27 cellular contexts compared by ENCODE assay signal in the genomic region with DNA sequence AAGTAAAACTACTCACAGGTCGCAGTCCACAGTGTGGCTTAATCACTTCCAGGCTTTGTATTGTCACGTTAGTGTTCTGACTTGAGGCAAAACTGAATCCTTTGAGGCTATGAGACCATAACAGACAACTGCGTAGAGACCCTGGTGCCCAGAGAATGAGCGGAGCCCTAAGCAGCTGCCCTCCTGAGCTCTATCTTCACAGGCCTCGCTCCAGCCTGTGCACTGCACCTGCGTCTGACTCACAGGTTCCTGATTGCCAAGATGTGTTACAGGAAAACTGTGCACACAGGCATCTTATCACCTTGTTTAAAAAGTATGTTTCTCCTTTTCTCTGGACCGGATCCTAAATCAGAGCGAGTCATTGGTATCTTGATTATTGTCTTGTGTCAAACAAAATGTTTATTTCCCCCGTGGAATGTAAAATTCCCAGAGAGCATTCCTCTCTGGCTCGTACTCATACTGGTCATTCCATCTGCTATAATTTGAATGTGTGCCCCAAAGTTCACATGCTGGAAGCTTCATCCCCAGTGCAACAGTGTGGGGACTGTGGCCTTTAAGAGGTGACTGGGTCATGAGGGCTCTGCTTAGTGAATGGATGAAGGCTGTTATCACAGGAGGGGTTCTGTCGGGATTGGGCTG. TPM values are rescaled to one million over a fixed set of nuclear protein-coding genes. Genes with fewer than 3 reads are reported as not detected.
DNase-seq lines count a peak whose midpoint lies in the region; ATAC-seq, FAIRE-seq and TF ChIP-seq lines count a peak whose summit lies in the region.
"Had no signal": no experiment of that assay in that cellular context is flagged by ENCODE, and none has a peak within 500 bp of the region (broad histone marks: within the 10 kb centered on the region; RNA-seq: fewer than 3 reads in every experiment).

No MANE protein-coding gene starts in this region.

- CTCF ChIA-PET in activated CD8-positive, alpha-beta memory T cell treated with anti-CD3 and anti-CD28 coated beads, Interleukin-2, amount 10 ng/mL, durations not matched to agents 7 days and 5 days (lab: Charles Lee) = interaction anchor here (0.7 to 0.9 kb wide), 2 partner anchors 31 to 118 kb away, joined by 3 to 4 read pairs; no protein-coding TSS in a partner anchor

- H3K4me3 ChIP-seq in astrocyte of the spinal cord (ENCODE audit: low read depth, low read length) = no peak overlapping the region
- H3K4me3 ChIP-seq: A549 had no signal

- DNase-seq in astrocyte of the spinal cord (ENCODE audit: low read depth, low spot score) (peak; percentile 1), islet precursor cell (peak; percentile 41), hepatic stellate cell (ENCODE audit: low spot score) (no peak)
- DNase-seq in stimulated activated CD8-positive, alpha-beta memory T cell treated with anti-CD3 and anti-CD28 coated beads, Interleukin-4, amount 100 ng/mL, for 48 hours = peak; percentile 7
- no peak for DNase-seq in activated CD8-positive, alpha-beta memory T cell treated with anti-CD3 and anti-CD28 coated beads, Interleukin-2, amount 10 ng/mL, durations not matched to agents 7 days and 5 days
- DNase-seq: Caco-2; CD8-positive, alpha-beta T cell; EL; GF-D8; Kasumi-1; NCI-H1092 treated with DMSO at 0.1 percent for 48 hours; NCI-H2029; NCI-H446; NCI-H524 treated with DMSO at 0.1 percent for 48 hours; NCI-H774; Right ventricle myocardium superior; RPMI8226 had no signal

- TF ChIP-seq CTCF in astrocyte of the spinal cord (IDR thresholded peaks at IDR 0.05; ENCODE audit: low read depth, low read length) = no peak

- FAIRE-seq in G401.6 (lab: Jason Lieb, UNC) = peak; percentile 87
- FAIRE-seq: A549, GM12892 had no signal

- no peaks in the 10 kb centered on the region for H3K36me3 Mint-ChIP-seq in activated CD8-positive, alpha-beta memory T cell treated with anti-CD3 and anti-CD28 coated beads, Interleukin-2, amount 10 ng/mL, durations not matched to agents 7 days and 5 days
- H3K36me3 Mint-ChIP-seq: CD8-positive, alpha-beta T cell had no signal

- in situ Hi-C loops in astrocyte of the spinal cord (cut with HindIII; ENCODE audit: low sequenced_read_pairs) = no loop called here

- H3K4me1 Mint-ChIP-seq in activated CD8-positive, alpha-beta memory T cell treated with anti-CD3 and anti-CD28 coated beads, Interleukin-2, amount 10 ng/mL, durations not matched to agents 7 days and 5 days = no peaks in the 10 kb centered on the region

- peaks cover 29% of the 10 kb centered on the region for H3K27me3 Mint-ChIP-seq in activated CD8-positive, alpha-beta memory T cell treated with anti-CD3 and anti-CD28 coated beads, Interleukin-2, amount 10 ng/mL, durations not matched to agents 7 days and 5 days

- no peak overlapping the region for H3K27ac Mint-ChIP-seq in activated CD8-positive, alpha-beta memory T cell treated with anti-CD3 and anti-CD28 coated beads, Interleukin-2, amount 10 ng/mL, durations not matched to agents 7 days and 5 days
- H3K27ac Mint-ChIP-seq: B cell; CD8-positive, alpha-beta T cell had no signal

- H3K4me3 Mint-ChIP-seq in activated CD8-positive, alpha-beta memory T cell treated with anti-CD3 and anti-CD28 coated beads, Interleukin-2, amount 10 ng/mL, durations not matched to agents 7 days and 5 days = no peak overlapping the region
- H3K4me3 Mint-ChIP-seq: B cell; CD8-positive, alpha-beta T cell had no signal

- no peaks in the 10 kb centered on the region for H3K9me3 Mint-ChIP-seq in activated CD8-positive, alpha-beta memory T cell treated with anti-CD3 and anti-CD28 coated beads, Interleukin-2, amount 10 ng/mL, durations not matched to agents 7 days and 5 days (ENCODE audit: low read depth)
- H3K9me3 Mint-ChIP-seq: CD8-positive, alpha-beta T cell had no signal

- no peak for ATAC-seq in HG02840 (IDR thresholded peaks at IDR 0.05; ENCODE audit: low FRiP score, unreplicated experiment)
- no peak for ATAC-seq in activated CD8-positive, alpha-beta memory T cell treated with anti-CD3 and anti-CD28 coated beads, Interleukin-2, amount 10 ng/mL, durations not matched to agents 7 days and 5 days
- ATAC-seq: A549; CD8-positive, alpha-beta T cell; HCT116 had no signal

RNA-seq across cellular contexts. Expression of gene PRR18, which starts 25.7 kb away (rescaled TPM):
- not detected for total RNA-seq in activated CD8-positive, alpha-beta memory T cell treated with anti-CD3 and anti-CD28 coated beads, Interleukin-2, amount 10 ng/mL, durations not matched to agents 7 days and 5 days
- total RNA-seq: B cell; CD8-positive, alpha-beta T cell; H4; HT-29; M059J; Right ventricle myocardium superior; SK-MEL-5 had no signal

RNA-seq across cellular contexts. Expression of gene SFT2D1, which starts 59.8 kb away (rescaled TPM):
- 10 to 100 TPM; 35.6 to 40.0 TPM for total RNA-seq in activated CD8-positive, alpha-beta memory T cell treated with anti-CD3 and anti-CD28 coated beads, Interleukin-2, amount 10 ng/mL, durations not matched to agents 7 days and 5 days

Comparison
In these comparisons a context has a peak if more than half of its experiments do, and no peak if none do; other contexts are left out.
1. DNase-seq: peak in astrocyte of the spinal cord (single experiment), islet precursor cell (single experiment) and stimulated activated CD8-positive, alpha-beta memory T cell treated with anti-CD3 and anti-CD28 coated beads, Interleukin-4, amount 100 ng/mL, for 48 hours (single experiment); none in activated CD8-positive, alpha-beta memory T cell treated with anti-CD3 and anti-CD28 coated beads, Interleukin-2, amount 10 ng/mL, durations not matched to agents 7 days and 5 days (single experiment) and hepatic stellate cell (single experiment).